ENCODE assay signal across 8 cellular contexts in genomic region chr1:223363856-223364684, GRCh38. TPM values are rescaled to one million over a fixed set of nuclear protein-coding genes. Genes with fewer than 3 reads are reported as not detected.
DNase-seq lines count a peak whose midpoint lies in the region; ATAC-seq and TF ChIP-seq lines count a peak whose summit lies in the region.

TSS of gene SUSD4 (minus strand) at chr1:223364176. CDS start at chr1:223363425, 751 bp downstream.

- H3K36me3 ChIP-seq in right lobe of liver, result no peaks in the 10 kb centered on the region

- H3K9me3 ChIP-seq in right lobe of liver, result no peaks in the 10 kb centered on the region

- H3K4me3 ChIP-seq in AG09309 (ENCODE audit: control insufficient read depth, low read depth, low read length), result peak within 1 kb of the TSS; percentile 13
- H3K4me3 ChIP-seq in right lobe of liver, result peak within 1 kb of the TSS; percentile 30 to 54 (median 49)

- peaks cover 0 to 11% (median 2%) of the 10 kb centered on the region in 4 donors for H3K4me1 ChIP-seq in right lobe of liver

- TF ChIP-seq CTCF in AG09309 (IDR thresholded peaks at IDR 0.05; ENCODE audit: control insufficient read depth, insufficient read depth, low read depth, low read length, missing control alignments), result no peak
- no peak for TF ChIP-seq CTCF in right lobe of liver (IDR thresholded peaks at IDR 0.05)

- under 1% methylated on average over 29 of the region's 111 CpGs for WGBS in right lobe of liver (ENCODE audit: insufficient coverage, low coverage, low lambda C conversion rate, missing lambda C conversion rate)

- H3K27ac ChIP-seq in right lobe of liver, result no peak within 1 kb of the TSS

- DNase-seq in AG09309 (ENCODE audit: low read depth), result no peak
- DNase-seq in NCI-H146 (lab: John Stamatoyannopoulos, UW), result peak; percentile 66
- peak; percentile 28 for DNase-seq in activated CD4-positive, CD25-positive, alpha-beta regulatory T cell treated with anti-CD3 and anti-CD28 coated beads, Interleukin-2, amount 50 U/mL, for 16 hours (ENCODE audit: low read depth, low spot score)
- DNase-seq in central memory CD4-positive, alpha-beta T cell, result peak; percentile 76
- peak in 2 of 3 donors; percentile 60 to 67 for DNase-seq in right lobe of liver
- peak; percentile 68 for DNase-seq in stimulated activated CD4-positive, alpha-beta T cell treated with anti-CD3 and anti-CD28 coated beads, Interleukin-4, amount 100 ng/mL, for 1 hour

- no peaks in the 10 kb centered on the region for H3K27me3 ChIP-seq in right lobe of liver

- ATAC-seq in GM19455 (IDR thresholded peaks at IDR 0.05; ENCODE audit: unreplicated experiment) (peak; percentile 63), right lobe of liver (peak; percentile 84 to 92 (median 86)), HG03439 (IDR thresholded peaks at IDR 0.05; ENCODE audit: unreplicated experiment) (no peak)

- no peak for TF ChIP-seq POLR2A in right lobe of liver (IDR thresholded peaks at IDR 0.05)

- intact Hi-C loops in right lobe of liver (cut with DNase I), result no loop called here

RNA-seq across cellular contexts. Expression of gene SUSD4, which starts in this region (rescaled TPM):
- total RNA-seq in right lobe of liver, result 1 to 10 TPM; 1.3 to 5.9 (median 2.8) TPM
